In genomic region chr7:84642611-84643010, GRCh38 we compare ENCODE assay signal across 30 cellular contexts.
"Had no signal": no experiment of that assay in that cellular context is flagged by ENCODE, and none has a peak within 500 bp of the region (broad histone marks: within the 10 kb centered on the region; RNA-seq: fewer than 3 reads in every experiment).

No MANE protein-coding gene starts in this region.

- H3K9me3 ChIP-seq: adrenal gland, body of pancreas, esophagus muscularis mucosa, gastroesophageal sphincter, heart right ventricle had no signal

- ATAC-seq: activated naive CD8-positive, alpha-beta T cell treated with anti-CD3 and anti-CD28 coated beads, Interleukin-2, amount 50 U/mL, for 24 hours; activated T-helper 17 cell treated with anti-CD3 and anti-CD28 coated beads, Interleukin-2, amount 50 U/mL, for 72 hours; body of pancreas; effector memory CD8-positive, alpha-beta T cell; gastroesophageal sphincter; heart right ventricle; WTC11 had no signal

- H3K27ac ChIP-seq: adrenal gland, body of pancreas, esophagus muscularis mucosa, gastroesophageal sphincter, heart right ventricle, VCaP had no signal

- H3K27me3 ChIP-seq: adrenal gland, body of pancreas, esophagus muscularis mucosa, gastroesophageal sphincter, heart right ventricle had no signal

- H3K36me3 ChIP-seq: adrenal gland, esophagus muscularis mucosa, gastroesophageal sphincter, heart right ventricle had no signal

- H3K4me1 ChIP-seq: adrenal gland, body of pancreas had no signal

- DNase-seq: activated CD4-positive, alpha-beta memory T cell treated with anti-CD3 and anti-CD28 coated beads, Interleukin-2, amount 10 ng/mL, durations not matched to agents 7 days and 5 days; activated CD4-positive, alpha-beta T cell treated with anti-CD3 and anti-CD28 coated beads for 1 hour; activated CD4-positive, alpha-beta T cell treated with anti-CD3 and anti-CD28 coated beads for 4 hours; activated CD4-positive, alpha-beta T cell treated with anti-CD3 and anti-CD28 coated beads, Interleukin-2, amount 10 ng/mL, durations not matched to agents 7 days and 5 days; activated CD4-positive, alpha-beta T cell treated with anti-CD3 and anti-CD28 coated beads, Interleukin-2, amount 50 U/mL, for 4 hours; activated CD8-positive, alpha-beta memory T cell treated with anti-CD3 and anti-CD28 coated beads, Interleukin-2, amount 50 U/mL, for 48 hours; activated effector memory CD4-positive, alpha-beta T cell treated with Interleukin-2 at 50 U/mL for 16 hours; activated naive CD4-positive, alpha-beta T cell treated with anti-CD3 and anti-CD28 coated beads for 36 hours; activated naive CD8-positive, alpha-beta T cell treated with anti-CD3 and anti-CD28 coated beads for 36 hours; activated naive CD8-positive, alpha-beta T cell treated with anti-CD3 and anti-CD28 coated beads, Interleukin-2, amount 50 U/mL, for 24 hours; activated T-cell treated with anti-CD3 and anti-CD28 coated beads for 4 hours; activated T-cell treated with anti-CD3 and anti-CD28 coated beads, Interleukin-2, amount 50 U/mL, for 24 hours; adrenal gland; amygdala; aorta; body of pancreas; caudate nucleus; cortex of kidney; dermis blood vessel endothelial cell; effector CD4-positive, alpha-beta T cell; effector memory CD8-positive, alpha-beta T cell; erythroblast; foreskin melanocyte; heart right ventricle; T-helper 2 cell had no signal

- H3K4me3 ChIP-seq: adrenal gland, body of pancreas, esophagus muscularis mucosa, gastroesophageal sphincter, heart right ventricle had no signal
